In genomic region chr1:168099314-168099920, GRCh38 we compare ENCODE assay signal across 27 cellular contexts.
"Had no signal": no experiment of that assay in that cellular context is flagged by ENCODE, and none has a peak within 500 bp of the region (broad histone marks: within the 10 kb centered on the region; RNA-seq: fewer than 3 reads in every experiment).

No MANE protein-coding gene starts in this region.

- H3K4me1 ChIP-seq: ascending aorta, body of pancreas had no signal

- H3K4me3 ChIP-seq: ascending aorta, body of pancreas, MG63 had no signal

- H3K27ac ChIP-seq: ascending aorta, body of pancreas, KMS-11 had no signal

- ATAC-seq: activated naive CD4-positive, alpha-beta T cell treated with anti-CD3 and anti-CD28 coated beads, Interleukin-2, amount 50 U/mL, for 72 hours; activated naive CD8-positive, alpha-beta T cell treated with anti-CD3 and anti-CD28 coated beads, Interleukin-2, amount 50 U/mL, for 24 hours; activated T-cell treated with anti-CD3 and anti-CD28 coated beads, Interleukin-2, amount 50 U/mL, for 4 hours; body of pancreas; T-helper 17 cell had no signal

- H3K9ac ChIP-seq: KMS-11 had no signal

- H3K9me3 ChIP-seq: ascending aorta, body of pancreas, MG63 had no signal

- H3K36me3 ChIP-seq: MG63 had no signal

- H3K27me3 ChIP-seq: ascending aorta, body of pancreas, MG63 had no signal

- DNase-seq: activated B cell treated with CpG ODN at 0.5 μM for 24 hours; activated CD4-positive, alpha-beta memory T cell treated with anti-CD3 and anti-CD28 coated beads for 36 hours; activated CD4-positive, alpha-beta T cell treated with anti-CD3 and anti-CD28 coated beads, Interleukin-2, amount 10 ng/mL, durations not matched to agents 7 days and 5 days; activated CD8-positive, alpha-beta memory T cell treated with anti-CD3 and anti-CD28 coated beads for 24 hours; activated effector memory CD4-positive, alpha-beta T cell treated with anti-CD3 and anti-CD28 coated beads, Interleukin-2, amount 50 U/mL, for 16 hours; activated naive CD4-positive, alpha-beta T cell treated with Interleukin-2 at 50 U/mL for 16 hours; activated naive CD8-positive, alpha-beta T cell treated with anti-CD3 and anti-CD28 coated beads, Interleukin-2, amount 50 U/mL, for 24 hours; activated T-cell treated with anti-CD3 and anti-CD28 coated beads, Interleukin-2, amount 50 U/mL, for 4 hours; amniotic stem cell; body of pancreas; MG63; MV-4-11; NCI-H1092 treated with DMSO at 0.1 percent for 48 hours; NCI-H1417 treated with DMSO at 0.1 percent for 48 hours; NCI-H1694; NCI-H2029; NCI-H2107; NCI-H2171 treated with DMSO at 0.1 percent for 48 hours; NCI-H226; NCI-H526; NCI-H774; SIG-M5; T-helper 17 cell; T1000 had no signal
